ENCODE assay signal across 32 cellular contexts in the genomic region with DNA sequence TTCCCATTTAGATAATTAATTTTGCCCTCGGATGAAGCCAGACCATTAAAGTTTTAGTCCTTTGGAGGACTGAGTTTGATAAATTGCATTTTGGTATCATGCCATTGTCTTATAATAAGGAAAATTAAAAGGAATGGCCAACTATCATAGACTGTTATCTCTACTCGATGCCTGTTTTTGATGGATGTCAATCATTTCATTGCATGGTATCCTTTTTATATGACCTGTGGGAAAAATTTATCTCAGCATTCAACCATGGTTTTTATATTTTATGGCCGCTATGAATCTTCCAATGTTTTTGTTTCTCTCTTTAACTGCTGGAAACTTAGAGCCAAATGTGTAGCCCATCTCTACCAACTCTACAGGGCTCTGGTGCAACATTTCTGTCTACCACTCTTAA. TPM values are rescaled to one million over a fixed set of nuclear protein-coding genes. Genes with fewer than 3 reads are reported as not detected.
"Had no signal": no experiment of that assay in that cellular context is flagged by ENCODE, and none has a peak within 500 bp of the region (broad histone marks: within the 10 kb centered on the region; RNA-seq: fewer than 3 reads in every experiment).

No MANE protein-coding gene starts in this region.

- H3K4me3 ChIP-seq: ascending aorta, body of pancreas, SK-N-MC had no signal

- H3K27ac Mint-ChIP-seq: activated CD8-positive, alpha-beta memory T cell treated with anti-CD3 and anti-CD28 coated beads, Interleukin-2, amount 10 ng/mL, durations not matched to agents 7 days and 5 days; activated naive CD4-positive, alpha-beta T cell treated with anti-CD3 and anti-CD28 coated beads for 36 hours; activated naive CD8-positive, alpha-beta T cell treated with anti-CD3 and anti-CD28 coated beads, Interleukin-2, amount 50 U/mL, for 24 hours; activated T-helper 17 cell treated with anti-CD3 and anti-CD28 coated beads, Interleukin-2, amount 50 U/mL, for 72 hours; T-helper 1 cell treated with Interleukin-12 subunit alpha and Interleukin-12 subunit beta and Interleukin-4 antibody, amounts not matched to agents 30 μg/mL and 1 μg/mL, for 36 hours; WTC11 had no signal

- H3K4me3 Mint-ChIP-seq: activated CD8-positive, alpha-beta memory T cell treated with anti-CD3 and anti-CD28 coated beads, Interleukin-2, amount 10 ng/mL, durations not matched to agents 7 days and 5 days; activated naive CD4-positive, alpha-beta T cell treated with anti-CD3 and anti-CD28 coated beads for 36 hours; activated naive CD8-positive, alpha-beta T cell treated with anti-CD3 and anti-CD28 coated beads, Interleukin-2, amount 50 U/mL, for 24 hours; activated T-cell treated with anti-CD3 and anti-CD28 coated beads, Interleukin-2, amount 50 U/mL, for 4 hours; activated T-helper 17 cell treated with anti-CD3 and anti-CD28 coated beads, Interleukin-2, amount 50 U/mL, for 72 hours; T-helper 1 cell treated with Interleukin-12 subunit alpha and Interleukin-12 subunit beta and Interleukin-4 antibody, amounts not matched to agents 30 μg/mL and 1 μg/mL, for 36 hours; WTC11 had no signal

- ATAC-seq: activated CD8-positive, alpha-beta memory T cell treated with anti-CD3 and anti-CD28 coated beads, Interleukin-2, amount 10 ng/mL, durations not matched to agents 7 days and 5 days; activated naive CD8-positive, alpha-beta T cell treated with anti-CD3 and anti-CD28 coated beads, Interleukin-2, amount 50 U/mL, for 24 hours; activated T-cell treated with anti-CD3 and anti-CD28 coated beads, Interleukin-2, amount 50 U/mL, for 4 hours; activated T-helper 17 cell treated with anti-CD3 and anti-CD28 coated beads, Interleukin-2, amount 50 U/mL, for 72 hours; body of pancreas; Panc1; Right ventricle myocardium inferior; WTC11 had no signal

- H3K36me3 Mint-ChIP-seq: WTC11 had no signal

- H3K27ac ChIP-seq: body of pancreas, KMS-11, SK-N-MC had no signal

- H3K9me3 ChIP-seq: ascending aorta, body of pancreas had no signal

- H3K9me3 Mint-ChIP-seq: activated naive CD4-positive, alpha-beta T cell treated with anti-CD3 and anti-CD28 coated beads for 36 hours; activated naive CD8-positive, alpha-beta T cell treated with anti-CD3 and anti-CD28 coated beads, Interleukin-2, amount 50 U/mL, for 24 hours; activated T-cell treated with anti-CD3 and anti-CD28 coated beads, Interleukin-2, amount 50 U/mL, for 4 hours; activated T-helper 17 cell treated with anti-CD3 and anti-CD28 coated beads, Interleukin-2, amount 50 U/mL, for 72 hours; T-helper 1 cell treated with Interleukin-12 subunit alpha and Interleukin-12 subunit beta and Interleukin-4 antibody, amounts not matched to agents 30 μg/mL and 1 μg/mL, for 36 hours; WTC11 had no signal

- DNase-seq: activated CD4-positive, alpha-beta T cell treated with anti-CD3 and anti-CD28 coated beads for 48 hours; activated CD4-positive, alpha-beta T cell treated with anti-CD3 and anti-CD28 coated beads, Interleukin-2, amount 50 U/mL, for 48 hours; activated CD4-positive, CD25-positive, alpha-beta regulatory T cell treated with anti-CD3 and anti-CD28 coated beads, Interleukin-2, amount 50 U/mL, for 72 hours; activated CD8-positive, alpha-beta memory T cell treated with anti-CD3 and anti-CD28 coated beads, Interleukin-2, amount 10 ng/mL, durations not matched to agents 7 days and 5 days; activated gamma-delta T cell; activated naive CD4-positive, alpha-beta T cell treated with anti-CD3 and anti-CD28 coated beads for 36 hours; activated naive CD8-positive, alpha-beta T cell treated with anti-CD3 and anti-CD28 coated beads, Interleukin-2, amount 50 U/mL, for 24 hours; activated T-cell treated with anti-CD3 and anti-CD28 coated beads, Interleukin-2, amount 50 U/mL, for 4 hours; amniotic stem cell; body of pancreas; central memory CD4-positive, alpha-beta T cell; NCI-H1092; NCI-H1417; NCI-H2029; NCI-H2107; NCI-H2171 treated with DMSO at 0.1 percent for 48 hours; NCI-H226; NCI-H526 treated with DMSO at 0.1 percent for 48 hours; NCI-H82; OCI-M1; RPMI8226; SW 1271; T-helper 9 cell had no signal

- H3K27me3 Mint-ChIP-seq: activated naive CD8-positive, alpha-beta T cell treated with anti-CD3 and anti-CD28 coated beads, Interleukin-2, amount 50 U/mL, for 24 hours; activated T-helper 17 cell treated with anti-CD3 and anti-CD28 coated beads, Interleukin-2, amount 50 U/mL, for 72 hours had no signal

- H3K27me3 ChIP-seq: ascending aorta, body of pancreas had no signal

- H3K36me3 ChIP-seq: ascending aorta had no signal

RNA-seq across cellular contexts. Expression of a gene that starts 47.1 kb away (rescaled TPM):
- total RNA-seq: NCI-H460 had no signal
